In genomic region chr3:52171577-52172261, GRCh38 we compare ENCODE assay signal across 13 cellular contexts. TPM values are rescaled to one million over a fixed set of nuclear protein-coding genes. Genes with fewer than 3 reads are reported as not detected.
DNase-seq lines count a peak whose midpoint lies in the region; ATAC-seq and TF ChIP-seq lines count a peak whose summit lies in the region.
"Had no signal": no experiment of that assay in that cellular context is flagged by ENCODE, and none has a peak within 500 bp of the region (broad histone marks: within the 10 kb centered on the region; RNA-seq: fewer than 3 reads in every experiment).

No MANE protein-coding gene starts in this region.

- 74 to 83% methylated on average over 3 of the region's 3 CpGs for WGBS in sigmoid colon, 2 donors

- no peaks in the 10 kb centered on the region for H3K36me3 ChIP-seq in sigmoid colon

- TF ChIP-seq CTCF in RWPE1 (conservative IDR thresholded peaks at IDR 0.05; ENCODE audit: low read depth): no peak
- peak; percentile 34 for TF ChIP-seq CTCF in epithelial cell of esophagus (IDR thresholded peaks at IDR 0.05; ENCODE audit: insufficient read depth, low read depth, low read length, missing control alignments)
- TF ChIP-seq CTCF in sigmoid colon (IDR thresholded peaks at IDR 0.05): no peak

- TF ChIP-seq EP300 in sigmoid colon (IDR thresholded peaks at IDR 0.05): no peak

- CTCF ChIA-PET in RWPE1 (lab: Yijun Ruan, JAX): no interaction called here

- DNase-seq in EL (peak; percentile 58), RWPE1 (ENCODE audit: low spot score) (peak; percentile 45), epithelial cell of esophagus (ENCODE audit: low read depth) (peak; percentile 65), sigmoid colon (peak; percentile 46), iPS-NIHi11 (ENCODE audit: low spot score) (no peak)
- DNase-seq in stimulated activated CD4-positive, alpha-beta T cell treated with anti-CD3 and anti-CD28 coated beads, Interleukin-4, amount 100 ng/mL, for 4 hours: no peak
- DNase-seq: effector memory CD8-positive, alpha-beta T cell; MV-4-11; NCI-H446; right cardiac atrium had no signal

- no peaks in the 10 kb centered on the region for H3K27me3 ChIP-seq in sigmoid colon

- ATAC-seq in HG02623 (IDR thresholded peaks at IDR 0.05; ENCODE audit: unreplicated experiment) (no peak), GM21423 (IDR thresholded peaks at IDR 0.05; ENCODE audit: unreplicated experiment) (no peak)
- ATAC-seq: effector memory CD8-positive, alpha-beta T cell; GM12878; right cardiac atrium had no signal

- H3K27ac ChIP-seq in RWPE1 (no peak overlapping the region), sigmoid colon (no peak overlapping the region)

- H3K4me3 ChIP-seq in epithelial cell of esophagus (ENCODE audit: low read length): no peak overlapping the region
- H3K4me3 ChIP-seq in sigmoid colon: no peak overlapping the region
- H3K4me3 ChIP-seq: GM12878 had no signal

- intact Hi-C loops in sigmoid colon (cut with DNase I): no loop called here

- no peak for TF ChIP-seq POLR2A in sigmoid colon (IDR thresholded peaks at IDR 0.05)

- POLR2A ChIA-PET in RWPE1 (lab: Yijun Ruan, JAX; ENCODE audit: low non-redundant PET): no interaction called here

- H3K9me3 ChIP-seq in sigmoid colon: no peaks in the 10 kb centered on the region

- no peaks in the 10 kb centered on the region for H3K4me1 ChIP-seq in sigmoid colon

RNA-seq across cellular contexts. Expression of gene POC1A, which starts 17.5 kb away (rescaled TPM):
- 1 to 10 TPM in 3 of 4 donors, under 1 TPM in 1; 0.66 to 1.7 (median 1.2) TPM for total RNA-seq in sigmoid colon
- 10 to 100 TPM in 1 of 3 donors, 1 to 10 TPM in 2; 3.6 to 15.8 (median 7.6) TPM for polyA plus RNA-seq in sigmoid colon

RNA-seq across cellular contexts. Expression of gene ALAS1, which starts 26.2 kb away (rescaled TPM):
- 10 to 100 TPM; 23.2 to 27.3 (median 25.8) TPM for total RNA-seq in sigmoid colon
- polyA plus RNA-seq in sigmoid colon: 100 to 1,000 TPM in 1 of 3 donors, 10 to 100 TPM in 2; 70.7 to 121 (median 81.7) TPM

RNA-seq across cellular contexts. Expression of gene TLR9, which starts 53.7 kb away (rescaled TPM):
- total RNA-seq in sigmoid colon: under 1 TPM in 2 of 4 donors, not detected in 2; 0.54 to 0.55 TPM
- polyA plus RNA-seq in sigmoid colon: under 1 TPM in 1 of 3 donors, not detected in 2; 0.98 TPM

Comparison
In these comparisons a context has a peak if more than half of its experiments do, and no peak if none do; other contexts are left out.
1. DNase-seq: peak in EL (single experiment), RWPE1 (single experiment), epithelial cell of esophagus (single experiment) and sigmoid colon (single experiment); none in iPS-NIHi11 (single experiment) and stimulated activated CD4-positive, alpha-beta T cell treated with anti-CD3 and anti-CD28 coated beads, Interleukin-4, amount 100 ng/mL, for 4 hours (0 of 2).